Comparison of ENCODE assay signal across 9 cellular contexts in genomic region chr12:1811281-1811947, GRCh38. TPM values are rescaled to one million over a fixed set of nuclear protein-coding genes. Genes with fewer than 3 reads are reported as not detected.
DNase-seq lines count a peak whose midpoint lies in the region; ATAC-seq, FAIRE-seq and TF ChIP-seq lines count a peak whose summit lies in the region.
"Had no signal": no experiment of that assay in that cellular context is flagged by ENCODE, and none has a peak within 500 bp of the region (broad histone marks: within the 10 kb centered on the region; RNA-seq: fewer than 3 reads in every experiment).

No MANE protein-coding gene starts in this region.

- no peak for FAIRE-seq in GM12892 (lab: Jason Lieb, UNC)

- H3K4me3 Mint-ChIP-seq in stimulated activated memory B cell treated with anti-CD40 and anti-IgM and Interleukin-4, amounts not matched to agents 10 μg/mL and 1 μg/mL and 100 μg/mL, for 72 hours = no peak overlapping the region

- ATAC-seq in stimulated activated memory B cell treated with anti-CD40 and anti-IgM and Interleukin-4, amounts not matched to agents 10 μg/mL and 1 μg/mL and 100 μg/mL, for 72 hours = peak; percentile 22
- ATAC-seq in GM18858 (IDR thresholded peaks at IDR 0.05; ENCODE audit: unreplicated experiment) = no peak
- ATAC-seq in GM19023 (IDR thresholded peaks at IDR 0.05; ENCODE audit: unreplicated experiment) = no peak

- no peak for TF ChIP-seq CTCF in fibroblast of pulmonary artery (IDR thresholded peaks at IDR 0.05; ENCODE audit: low read length, missing control alignments)

- H3K36me3 Mint-ChIP-seq in stimulated activated memory B cell treated with anti-CD40 and anti-IgM and Interleukin-4, amounts not matched to agents 10 μg/mL and 1 μg/mL and 100 μg/mL, for 72 hours = no peaks in the 10 kb centered on the region

- DNase-seq in NOMO-1 treated with dmso at 0.1 percent for 144 hours (lab: John Stamatoyannopoulos, UW; ENCODE audit: unreplicated experiment) = peak; percentile 89
- peak; percentile 13 for DNase-seq in activated T-cell treated with anti-CD3 and anti-CD28 coated beads for 24 hours (ENCODE audit: low read depth)
- peak; percentile 55 for DNase-seq in fibroblast of pulmonary artery (ENCODE audit: low read depth)
- no peak for DNase-seq in iPS-NIHi7 (ENCODE audit: extremely low spot score)
- no peak for DNase-seq in GM12892 (ENCODE audit: insufficient read length)
- DNase-seq: NCI-H187 treated with DMSO at 0.1 percent for 48 hours had no signal

- H3K27me3 Mint-ChIP-seq in stimulated activated memory B cell treated with anti-CD40 and anti-IgM and Interleukin-4, amounts not matched to agents 10 μg/mL and 1 μg/mL and 100 μg/mL, for 72 hours = peaks cover 38% of the 10 kb centered on the region

- TF ChIP-seq POLR2A in GM12892 (IDR thresholded peaks at IDR 0.05; ENCODE audit: low read depth, low read length) = no peak

- H3K4me3 ChIP-seq in fibroblast of pulmonary artery (replicated peaks; ENCODE audit: low read depth, low read length) = no peak overlapping the region

- no peak overlapping the region for H3K27ac Mint-ChIP-seq in stimulated activated memory B cell treated with anti-CD40 and anti-IgM and Interleukin-4, amounts not matched to agents 10 μg/mL and 1 μg/mL and 100 μg/mL, for 72 hours

- H3K4me1 Mint-ChIP-seq in stimulated activated memory B cell treated with anti-CD40 and anti-IgM and Interleukin-4, amounts not matched to agents 10 μg/mL and 1 μg/mL and 100 μg/mL, for 72 hours = peaks cover 6% of the 10 kb centered on the region

- H3K9me3 Mint-ChIP-seq in stimulated activated memory B cell treated with anti-CD40 and anti-IgM and Interleukin-4, amounts not matched to agents 10 μg/mL and 1 μg/mL and 100 μg/mL, for 72 hours = no peaks in the 10 kb centered on the region

RNA-seq across cellular contexts. Expression of gene LRTM2, which starts 9.0 kb away (rescaled TPM):
- not detected for polyA plus RNA-seq in GM12892 (2012; ENCODE audit: missing spikeins)

Comparison
In these comparisons a context has a peak if more than half of its experiments do, and no peak if none do; other contexts are left out.
1. DNase-seq: peak in NOMO-1 treated with dmso at 0.1 percent for 144 hours (single experiment), activated T-cell treated with anti-CD3 and anti-CD28 coated beads for 24 hours (single experiment) and fibroblast of pulmonary artery (single experiment); none in iPS-NIHi7 (single experiment) and GM12892 (single experiment).